Comparison of ENCODE assay signal across 8 cellular contexts in the genomic region with DNA sequence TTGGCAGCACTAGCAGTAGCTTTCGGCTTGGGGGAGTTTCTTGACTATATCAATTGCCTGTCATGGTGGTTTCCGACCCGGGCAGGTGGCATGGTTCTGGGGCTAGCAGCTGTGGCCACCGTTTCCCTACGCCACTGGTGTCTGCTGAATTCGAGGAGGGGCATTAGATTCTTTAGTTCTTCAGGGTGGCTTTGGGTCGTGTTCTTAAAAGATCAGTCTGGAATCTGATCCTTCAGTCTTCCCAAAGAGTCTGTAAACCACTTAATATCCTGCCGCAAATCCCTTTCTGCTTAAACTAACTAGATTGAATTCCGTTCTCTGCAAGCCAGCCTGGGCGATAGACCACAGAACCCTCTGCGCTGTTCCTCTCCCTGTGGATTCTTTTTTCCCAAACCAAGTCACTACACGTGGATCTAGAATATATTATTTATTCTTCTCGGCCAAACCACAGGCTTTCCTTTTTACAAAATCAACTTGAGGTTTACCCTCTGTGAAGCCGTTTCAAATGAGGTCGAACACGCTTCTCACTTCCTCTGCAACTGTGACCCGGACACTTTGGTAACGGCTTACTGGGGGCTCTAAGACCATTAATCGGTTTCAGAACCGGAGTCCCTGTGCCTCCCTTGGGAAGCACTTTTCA. TPM values are rescaled to one million over a fixed set of nuclear protein-coding genes. Genes with fewer than 3 reads are reported as not detected.
DNase-seq lines count a peak whose midpoint lies in the region; ATAC-seq and TF ChIP-seq lines count a peak whose summit lies in the region.

No MANE protein-coding gene starts in this region.

- peak overlapping the region; percentile 42 for H2AFZ ChIP-seq in parathyroid adenoma

- H3K27me3 Mint-ChIP-seq in endodermal cell (ENCODE audit: insufficient read depth) = peaks cover 12% of the 10 kb centered on the region

- intact Hi-C loops in posterior cingulate gyrus (cut with DNase I) = loop anchor here (2.0 kb wide), 1 partner anchor 30 kb away; no protein-coding TSS in a partner anchor

- no peaks in the 10 kb centered on the region for H3K36me3 ChIP-seq in endodermal cell (ENCODE audit: control insufficient read depth, insufficient read depth, low read length)
- no peaks in the 10 kb centered on the region for H3K36me3 ChIP-seq in parathyroid adenoma (ENCODE audit: control insufficient read depth, insufficient read depth, low read length)

- no peaks in the 10 kb centered on the region for H3K36me3 Mint-ChIP-seq in endodermal cell (ENCODE audit: low read depth)

- H3K4me3 ChIP-seq in GM12864 (ENCODE audit: low read depth, low read length) (peak overlapping the region; percentile 29), endodermal cell (ENCODE audit: low read length) (no peak overlapping the region), parathyroid adenoma (ENCODE audit: low read depth, low read length) (no peak overlapping the region)

- peaks cover 7% of the 10 kb centered on the region for H3K9me3 Mint-ChIP-seq in endodermal cell

- H3K4me1 Mint-ChIP-seq in endodermal cell = peaks cover 9% of the 10 kb centered on the region

- H3K79me2 ChIP-seq in parathyroid adenoma = no peaks in the 10 kb centered on the region

- TF ChIP-seq CTCF in GM12864 (IDR thresholded peaks at IDR 0.05; ENCODE audit: low read depth, low read length, missing control alignments) (no peak), endodermal cell (conservative IDR thresholded peaks at IDR 0.05) (no peak), parathyroid adenoma (IDR thresholded peaks at IDR 0.05) (no peak)

- 86 to 91% methylated on average over 17 to 20 of the region's 20 CpGs for WGBS in endodermal cell (ENCODE audit: insufficient coverage in 1 of 2, insufficient read length in 1 of 2), 2 experiments

- no peaks in the 10 kb centered on the region for H3K4me1 ChIP-seq in endodermal cell (ENCODE audit: control insufficient read depth, insufficient read depth, low read length)
- no peaks in the 10 kb centered on the region for H3K4me1 ChIP-seq in parathyroid adenoma

- no peak overlapping the region for H3K27ac ChIP-seq in endodermal cell (ENCODE audit: low read depth, low read length)
- no peak overlapping the region for H3K27ac ChIP-seq in parathyroid adenoma

- H3K27me3 ChIP-seq in endodermal cell (ENCODE audit: control insufficient read depth, insufficient read depth, low read length, poor library complexity, severe bottlenecking) = peaks cover 10% of the 10 kb centered on the region
- H3K27me3 ChIP-seq in parathyroid adenoma (ENCODE audit: control insufficient read depth, insufficient read depth, low read length) = no peaks in the 10 kb centered on the region

- H3K4me3 Mint-ChIP-seq in endodermal cell = peak overlapping the region; percentile 44

- no peak overlapping the region for H3K27ac Mint-ChIP-seq in endodermal cell

- H3K9me3 ChIP-seq in endodermal cell (ENCODE audit: control insufficient read depth, low read length) = no peaks in the 10 kb centered on the region
- no peaks in the 10 kb centered on the region for H3K9me3 ChIP-seq in parathyroid adenoma (ENCODE audit: control insufficient read depth, low read length)

- ATAC-seq in GM21786 (IDR thresholded peaks at IDR 0.05; ENCODE audit: unreplicated experiment) = no peak

- no peak overlapping the region for H3K4me2 ChIP-seq in parathyroid adenoma (ENCODE audit: low read length)

- DNase-seq in GM12864 (ENCODE audit: low read depth) (no peak), MV-4-11 (lab: John Stamatoyannopoulos, UW) (peak; percentile 87), endodermal cell (no peak), NK-92 (lab: John Stamatoyannopoulos, UW; ENCODE audit: unreplicated experiment) (no peak), posterior cingulate gyrus (no peak), NCI-H2171 (lab: John Stamatoyannopoulos, UW) (no peak)

- no peak overlapping the region for H3K9ac ChIP-seq in endodermal cell (ENCODE audit: extremely low read depth, low read length, poor library complexity, severe bottlenecking)
- H3K9ac ChIP-seq in parathyroid adenoma = no peak overlapping the region

RNA-seq across cellular contexts. Expression of a gene that starts 55.4 kb away (rescaled TPM):
- total RNA-seq in endodermal cell = 10 to 100 TPM in 1 of 2 donors, 1 to 10 TPM in 1; 7.1 to 10.1 TPM
- 2.5 TPM for polyA plus RNA-seq in endodermal cell (2013, experiment 1 of 2)
- polyA plus RNA-seq in endodermal cell (2013, experiment 2 of 2) = 2.4 TPM
